ENCODE assay signal across 3 cellular contexts in the genomic region with DNA sequence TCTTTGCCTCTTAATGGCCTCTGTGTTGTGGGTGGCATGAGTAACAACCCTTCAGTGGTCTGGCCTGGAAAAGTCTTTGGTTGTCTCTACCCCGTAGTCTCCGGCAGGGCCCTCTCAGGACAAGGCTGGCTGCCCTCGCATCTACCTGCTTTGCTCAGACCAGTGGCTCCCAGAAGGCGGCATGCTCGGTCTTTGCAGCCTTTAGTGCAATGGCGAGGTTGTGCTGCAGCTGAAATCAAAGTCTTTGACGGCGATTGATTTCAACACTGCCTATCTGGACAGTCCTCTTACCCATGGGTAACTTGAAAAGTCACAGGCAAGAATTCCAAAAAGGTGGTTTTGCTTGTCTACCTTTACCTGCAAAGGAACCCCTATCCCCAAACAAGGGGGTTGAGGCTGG.
A peak's percentile ranks its signal among the peaks of the same experiment; 100 is the strongest.
TF ChIP-seq lines count a peak whose summit lies in the region.

No MANE protein-coding gene starts in this region.

TF ChIP-seq in GM12891, 5 proteins besides CTCF, POLR2A, EP300 and RAD21 (continued from another document):
- TF ChIP-seq PAX5 (IDR thresholded peaks at IDR 0.05; ENCODE audit: insufficient read depth, low read length, severe bottlenecking) (no peak), POLR2AphosphoS5 (IDR thresholded peaks at IDR 0.05; ENCODE audit: low read depth, low read length) (no peak), SPI1 (IDR thresholded peaks at IDR 0.05; ENCODE audit: low read depth, low read length) (no peak)

TF ChIP-seq in GM12878, 131 proteins besides CTCF, POLR2A, EP300 and RAD21 (continued from another document):
- peak; percentile 24; the same call in 1 of the 2 replicates for TF ChIP-seq POLR2AphosphoS5 (IDR thresholded peaks at IDR 0.05; ENCODE audit: low read length)

TF ChIP-seq in HepG2, 621 proteins besides CTCF, POLR2A, EP300 and RAD21:
- TF ChIP-seq, protein P1, sequence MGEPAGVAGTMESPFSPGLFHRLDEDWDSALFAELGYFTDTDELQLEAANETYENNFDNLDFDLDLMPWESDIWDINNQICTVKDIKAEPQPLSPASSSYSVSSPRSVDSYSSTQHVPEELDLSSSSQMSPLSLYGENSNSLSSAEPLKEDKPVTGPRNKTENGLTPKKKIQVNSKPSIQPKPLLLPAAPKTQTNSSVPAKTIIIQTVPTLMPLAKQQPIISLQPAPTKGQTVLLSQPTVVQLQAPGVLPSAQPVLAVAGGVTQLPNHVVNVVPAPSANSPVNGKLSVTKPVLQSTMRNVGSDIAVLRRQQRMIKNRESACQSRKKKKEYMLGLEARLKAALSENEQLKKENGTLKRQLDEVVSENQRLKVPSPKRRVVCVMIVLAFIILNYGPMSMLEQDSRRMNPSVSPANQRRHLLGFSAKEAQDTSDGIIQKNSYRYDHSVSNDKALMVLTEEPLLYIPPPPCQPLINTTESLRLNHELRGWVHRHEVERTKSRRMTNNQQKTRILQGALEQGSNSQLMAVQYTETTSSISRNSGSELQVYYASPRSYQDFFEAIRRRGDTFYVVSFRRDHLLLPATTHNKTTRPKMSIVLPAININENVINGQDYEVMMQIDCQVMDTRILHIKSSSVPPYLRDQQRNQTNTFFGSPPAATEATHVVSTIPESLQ (CRISPR knock-in tag; conservative IDR thresholded peaks at IDR 0.05) = no peak
- TF ChIP-seq SMAD1 (CRISPR knock-in tag; IDR thresholded peaks at IDR 0.05; ENCODE audit: borderline replicate concordance, low read depth) = no peak
- TF ChIP-seq ZNF224 (CRISPR knock-in tag; IDR thresholded peaks at IDR 0.05) = no peak
- no peak for TF ChIP-seq ZNF383 (CRISPR knock-in tag; IDR thresholded peaks at IDR 0.05; ENCODE audit: borderline replicate concordance)
- no peak for TF ChIP-seq ZBTB38 (CRISPR knock-in tag; IDR thresholded peaks at IDR 0.05)
- TF ChIP-seq SPEN (CRISPR knock-in tag; IDR thresholded peaks at IDR 0.05; ENCODE audit: low read depth) = no peak
- no peak for TF ChIP-seq HHEX (CRISPR knock-in tag; IDR thresholded peaks at IDR 0.05)
- TF ChIP-seq, protein P2, sequence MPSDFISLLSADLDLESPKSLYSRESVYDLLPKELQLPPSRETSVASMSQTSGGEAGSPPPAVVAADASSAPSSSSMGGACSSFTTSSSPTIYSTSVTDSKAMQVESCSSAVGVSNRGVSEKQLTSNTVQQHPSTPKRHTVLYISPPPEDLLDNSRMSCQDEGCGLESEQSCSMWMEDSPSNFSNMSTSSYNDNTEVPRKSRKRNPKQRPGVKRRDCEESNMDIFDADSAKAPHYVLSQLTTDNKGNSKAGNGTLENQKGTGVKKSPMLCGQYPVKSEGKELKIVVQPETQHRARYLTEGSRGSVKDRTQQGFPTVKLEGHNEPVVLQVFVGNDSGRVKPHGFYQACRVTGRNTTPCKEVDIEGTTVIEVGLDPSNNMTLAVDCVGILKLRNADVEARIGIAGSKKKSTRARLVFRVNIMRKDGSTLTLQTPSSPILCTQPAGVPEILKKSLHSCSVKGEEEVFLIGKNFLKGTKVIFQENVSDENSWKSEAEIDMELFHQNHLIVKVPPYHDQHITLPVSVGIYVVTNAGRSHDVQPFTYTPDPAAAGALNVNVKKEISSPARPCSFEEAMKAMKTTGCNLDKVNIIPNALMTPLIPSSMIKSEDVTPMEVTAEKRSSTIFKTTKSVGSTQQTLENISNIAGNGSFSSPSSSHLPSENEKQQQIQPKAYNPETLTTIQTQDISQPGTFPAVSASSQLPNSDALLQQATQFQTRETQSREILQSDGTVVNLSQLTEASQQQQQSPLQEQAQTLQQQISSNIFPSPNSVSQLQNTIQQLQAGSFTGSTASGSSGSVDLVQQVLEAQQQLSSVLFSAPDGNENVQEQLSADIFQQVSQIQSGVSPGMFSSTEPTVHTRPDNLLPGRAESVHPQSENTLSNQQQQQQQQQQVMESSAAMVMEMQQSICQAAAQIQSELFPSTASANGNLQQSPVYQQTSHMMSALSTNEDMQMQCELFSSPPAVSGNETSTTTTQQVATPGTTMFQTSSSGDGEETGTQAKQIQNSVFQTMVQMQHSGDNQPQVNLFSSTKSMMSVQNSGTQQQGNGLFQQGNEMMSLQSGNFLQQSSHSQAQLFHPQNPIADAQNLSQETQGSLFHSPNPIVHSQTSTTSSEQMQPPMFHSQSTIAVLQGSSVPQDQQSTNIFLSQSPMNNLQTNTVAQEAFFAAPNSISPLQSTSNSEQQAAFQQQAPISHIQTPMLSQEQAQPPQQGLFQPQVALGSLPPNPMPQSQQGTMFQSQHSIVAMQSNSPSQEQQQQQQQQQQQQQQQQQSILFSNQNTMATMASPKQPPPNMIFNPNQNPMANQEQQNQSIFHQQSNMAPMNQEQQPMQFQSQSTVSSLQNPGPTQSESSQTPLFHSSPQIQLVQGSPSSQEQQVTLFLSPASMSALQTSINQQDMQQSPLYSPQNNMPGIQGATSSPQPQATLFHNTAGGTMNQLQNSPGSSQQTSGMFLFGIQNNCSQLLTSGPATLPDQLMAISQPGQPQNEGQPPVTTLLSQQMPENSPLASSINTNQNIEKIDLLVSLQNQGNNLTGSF (CRISPR knock-in tag; IDR thresholded peaks at IDR 0.05) = no peak
- no peak for TF ChIP-seq RCOR2 (CRISPR knock-in tag; IDR thresholded peaks at IDR 0.05)
- TF ChIP-seq, protein P3, sequence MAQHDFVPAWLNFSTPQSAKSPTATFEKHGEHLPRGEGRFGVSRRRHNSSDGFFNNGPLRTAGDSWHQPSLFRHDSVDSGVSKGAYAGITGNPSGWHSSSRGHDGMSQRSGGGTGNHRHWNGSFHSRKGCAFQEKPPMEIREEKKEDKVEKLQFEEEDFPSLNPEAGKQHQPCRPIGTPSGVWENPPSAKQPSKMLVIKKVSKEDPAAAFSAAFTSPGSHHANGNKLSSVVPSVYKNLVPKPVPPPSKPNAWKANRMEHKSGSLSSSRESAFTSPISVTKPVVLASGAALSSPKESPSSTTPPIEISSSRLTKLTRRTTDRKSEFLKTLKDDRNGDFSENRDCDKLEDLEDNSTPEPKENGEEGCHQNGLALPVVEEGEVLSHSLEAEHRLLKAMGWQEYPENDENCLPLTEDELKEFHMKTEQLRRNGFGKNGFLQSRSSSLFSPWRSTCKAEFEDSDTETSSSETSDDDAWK (CRISPR knock-in tag; IDR thresholded peaks at IDR 0.05) = no peak
- no peak for TF ChIP-seq HNRNPH1 (optimal IDR thresholded peaks at IDR 0.05; ENCODE audit: low read depth, low read length)
- TF ChIP-seq PTBP1 (IDR thresholded peaks at IDR 0.05; ENCODE audit: low read depth, low read length, poor library complexity, severe bottlenecking) = no peak
- no peak for TF ChIP-seq PHB2 (IDR thresholded peaks at IDR 0.05; ENCODE audit: partially characterized antibody)
- no peak for TF ChIP-seq PRMT3 (CRISPR knock-in tag; IDR thresholded peaks at IDR 0.05; ENCODE audit: borderline replicate concordance, low read depth)
- no peak for TF ChIP-seq AGO1 (IDR thresholded peaks at IDR 0.05; ENCODE audit: low read depth, low read length, poor library complexity, severe bottlenecking)
- no peak for TF ChIP-seq SRSF4 (IDR thresholded peaks at IDR 0.05; ENCODE audit: low read depth, low read length, poor library complexity, severe bottlenecking)
- no peak for TF ChIP-seq ZBTB1 (CRISPR knock-in tag; IDR thresholded peaks at IDR 0.05; ENCODE audit: borderline replicate concordance)
